8 cellular contexts compared by ENCODE assay signal in the genomic region with DNA sequence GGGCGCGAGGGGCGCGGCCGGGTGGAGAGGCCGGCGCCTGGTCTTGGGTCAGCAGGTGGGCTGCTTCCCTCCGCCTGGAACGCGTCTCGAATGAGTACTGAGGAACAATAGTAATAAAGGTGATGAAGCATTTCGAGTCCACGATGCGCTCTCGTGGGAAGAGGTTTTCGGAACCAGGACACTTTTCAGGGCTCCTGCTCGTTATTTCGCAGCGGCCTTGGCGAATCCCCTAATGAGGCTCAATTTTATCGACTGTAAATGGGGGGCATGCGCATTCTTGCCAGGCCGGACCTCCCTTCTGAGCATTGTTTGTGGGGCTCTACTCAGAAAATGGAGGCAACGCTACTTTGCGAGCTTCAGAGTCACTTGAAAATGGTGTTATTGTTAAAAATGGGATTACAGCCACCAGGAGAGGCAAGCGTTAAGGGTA. TPM values are rescaled to one million over a fixed set of nuclear protein-coding genes. Genes with fewer than 3 reads are reported as not detected.
DNase-seq lines count a peak whose midpoint lies in the region; ATAC-seq and TF ChIP-seq lines count a peak whose summit lies in the region.

No MANE protein-coding gene starts in this region.

- H3K27me3 ChIP-seq in Peyer's patch = no peaks in the 10 kb centered on the region

- DNase-seq in Peyer's patch = no peak
- DNase-seq in fibroblast of mammary gland (ENCODE audit: low read depth) = peak; percentile 8
- DNase-seq in skeletal muscle cell (ENCODE audit: low read depth) = no peak
- no peak for DNase-seq in activated effector memory CD4-positive, alpha-beta T cell treated with anti-CD3 and anti-CD28 coated beads, Interleukin-2, amount 50 U/mL, for 16 hours
- no peak for DNase-seq in activated effector memory CD4-positive, alpha-beta T cell treated with Interleukin-2 at 50 U/mL for 16 hours

- ATAC-seq in GM18505 (IDR thresholded peaks at IDR 0.05; ENCODE audit: unreplicated experiment) = no peak
- no peak for ATAC-seq in GM21786 (IDR thresholded peaks at IDR 0.05; ENCODE audit: unreplicated experiment)
- ATAC-seq in GM18519 (IDR thresholded peaks at IDR 0.05; ENCODE audit: low FRiP score, unreplicated experiment) = no peak

- H3K4me3 ChIP-seq in Peyer's patch (peak overlapping the region; percentile 81 to 100 (median 92)), fibroblast of mammary gland (ENCODE audit: control insufficient read depth, low read depth, low read length) (peak overlapping the region; percentile 76), skeletal muscle cell (ENCODE audit: low read depth, low read length) (peak overlapping the region; percentile 90)

- no peaks in the 10 kb centered on the region for H3K9me3 ChIP-seq in Peyer's patch

- TF ChIP-seq CTCF in Peyer's patch (IDR thresholded peaks at IDR 0.05) (no peak), fibroblast of mammary gland (conservative IDR thresholded peaks at IDR 0.05; ENCODE audit: control insufficient read depth, insufficient read depth, low read depth, low read length) (no peak)

- peaks cover 0 to 20% (median 0%) of the 10 kb centered on the region in 3 donors for H3K36me3 ChIP-seq in Peyer's patch

- TF ChIP-seq POLR2A in GM18505 (IDR thresholded peaks at IDR 0.05; ENCODE audit: borderline replicate concordance, extremely low read depth, insufficient read depth, insufficient read length) (peak; percentile 50), Peyer's patch (IDR thresholded peaks at IDR 0.05) (peak in 1 of 2 donors; percentile 16)

- peak overlapping the region; percentile 98 to 100 (median 99) for H3K27ac ChIP-seq in Peyer's patch

- peaks cover 0 to 38% (median 8%) of the 10 kb centered on the region in 4 donors for H3K4me1 ChIP-seq in Peyer's patch

RNA-seq across cellular contexts. Expression of gene NR2C2, which starts 1.2 kb away (rescaled TPM):
- total RNA-seq in Peyer's patch = 10 to 100 TPM; 55.6 to 84.3 (median 69.1) TPM
